In the genomic region with DNA sequence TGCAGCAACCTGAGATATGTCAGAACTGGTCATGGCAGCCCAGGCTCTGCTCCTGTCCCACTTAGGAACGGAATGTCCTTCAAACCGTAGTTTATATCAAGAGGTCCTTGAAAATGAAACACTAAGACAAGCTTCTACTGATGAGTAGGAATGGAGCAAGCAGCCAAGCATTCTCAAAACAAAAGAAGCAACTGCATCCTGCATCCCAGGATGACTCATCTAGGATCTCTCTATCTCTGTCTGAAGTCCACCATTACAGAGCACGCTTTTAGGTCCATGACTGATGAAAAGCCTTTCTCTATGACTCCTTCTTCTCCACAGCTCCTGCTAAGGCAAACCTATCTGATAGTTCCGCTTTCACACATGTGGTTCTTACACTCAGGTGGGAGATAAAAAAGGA, we compare ENCODE assay signal across 23 cellular contexts. TPM values are rescaled to one million over a fixed set of nuclear protein-coding genes. Genes with fewer than 3 reads are reported as not detected.
A peak's percentile ranks its signal among the peaks of the same experiment; 100 is the strongest.
DNase-seq lines count a peak whose midpoint lies in the region; ATAC-seq and TF ChIP-seq lines count a peak whose summit lies in the region.
"Had no signal": no experiment of that assay in that cellular context is flagged by ENCODE, and none has a peak within 500 bp of the region (broad histone marks: within the 10 kb centered on the region; RNA-seq: fewer than 3 reads in every experiment).

No MANE protein-coding gene starts in this region.

- H3K9ac ChIP-seq in BLaER1 (no peak overlapping the region; the same call in 1 of the 2 replicates), mesenchymal stem cell (ENCODE audit: low read length) (no peak overlapping the region)

- H3K36me3 ChIP-seq in BLaER1 = no peaks in the 10 kb centered on the region
- H3K36me3 ChIP-seq in GM23338 (ENCODE audit: insufficient read depth) = no peaks in the 10 kb centered on the region
- no peaks in the 10 kb centered on the region for H3K36me3 ChIP-seq in mesenchymal stem cell (ENCODE audit: control insufficient read depth in 1 of 2, insufficient read depth in 2 of 2, low read depth in 1 of 2, low read length in 2 of 2)
- H3K36me3 ChIP-seq: Peyer's patch, SJCRH30 had no signal

- no peak overlapping the region for H4K91ac ChIP-seq in mesenchymal stem cell (ENCODE audit: low read length)

- 81% methylated on average over 3 of the region's 4 CpGs for WGBS in mesenchymal stem cell

- peak overlapping the region; percentile 86 for H3K4me2 ChIP-seq in BLaER1
- no peak overlapping the region for H3K4me2 ChIP-seq in GM23338
- H3K4me2 ChIP-seq in mesenchymal stem cell (ENCODE audit: low read length, poor library complexity, severe bottlenecking) = no peak overlapping the region

- peaks cover 13% of the 10 kb centered on the region for H3K9me3 ChIP-seq in BLaER1
- H3K9me3 ChIP-seq in mesenchymal stem cell (ENCODE audit: control insufficient read depth, low read length) = no peaks in the 10 kb centered on the region
- H3K9me3 ChIP-seq: Peyer's patch, SJCRH30 had no signal

- H3K4me3 Mint-ChIP-seq in GM23338 = no peak overlapping the region
- H3K4me3 Mint-ChIP-seq: CD8-positive, alpha-beta T cell had no signal

- ATAC-seq in GM23338 (no peak), HG02938 (IDR thresholded peaks at IDR 0.05; ENCODE audit: unreplicated experiment) (no peak), GM19035 (IDR thresholded peaks at IDR 0.05; ENCODE audit: unreplicated experiment) (no peak)
- ATAC-seq: CD8-positive, alpha-beta T cell; HCT116 had no signal

- 0 out of 2 replicates have a peak, but pooled peaks cover 8% of the 10 kb centered on the region for H3K9me2 ChIP-seq in GM23338 (ENCODE audit: insufficient read depth)

- H2BK12ac ChIP-seq in mesenchymal stem cell (ENCODE audit: low read length in 2 of 2) = no peak overlapping the region

- no peaks in the 10 kb centered on the region for H3F3A ChIP-seq in GM23338 (replicated peaks; ENCODE audit: low read depth)

- H3K27me3 ChIP-seq in BLaER1 = no peaks in the 10 kb centered on the region
- no peaks in the 10 kb centered on the region for H3K27me3 ChIP-seq in GM23338 (ENCODE audit: insufficient read depth)
- H3K27me3 ChIP-seq in mesenchymal stem cell (ENCODE audit: control insufficient read depth in 1 of 2, insufficient read depth in 1 of 2, low read length in 2 of 2) = peaks cover 0 to 11% of the 10 kb centered on the region in 2 experiments
- H3K27me3 ChIP-seq: Peyer's patch, SJCRH30 had no signal

- no peaks in the 10 kb centered on the region for H3K79me1 ChIP-seq in mesenchymal stem cell (replicated peaks; ENCODE audit: low read length, poor library complexity, severe bottlenecking)

- H3K27ac ChIP-seq in BLaER1 (peak overlapping the region; percentile 69; the same call in 1 of the 2 replicates), GM23338 (ENCODE audit: low read depth) (no peak overlapping the region), mesenchymal stem cell (ENCODE audit: low read length, poor library complexity, severe bottlenecking) (no peak overlapping the region)
- H3K27ac ChIP-seq: Peyer's patch, SJCRH30 had no signal

- DNase-seq in GM23338 (ENCODE audit: low spot score) = no peak
- peak; percentile 83 for DNase-seq in amniotic epithelial cell (ENCODE audit: low read depth)
- DNase-seq in mesenchymal stem cell = peak; percentile 52
- no peak for DNase-seq in RKO (ENCODE audit: low spot score)
- DNase-seq: CD8-positive, alpha-beta T cell; GDM1; NCI-H1092; NCI-H1436; NCI-H187 treated with DMSO at 0.1 percent for 48 hours; NCI-H2107; NCI-H2227 treated with DMSO at 0.1 percent for 48 hours; NCI-H510A; Peyer's patch; SJCRH30 had no signal

- no peaks in the 10 kb centered on the region for H3K9me3 Mint-ChIP-seq in GM23338
- H3K9me3 Mint-ChIP-seq: CD8-positive, alpha-beta T cell had no signal

- H3K4ac ChIP-seq in mesenchymal stem cell (ENCODE audit: low read depth in 1 of 2, low read length in 2 of 2) = no peak overlapping the region

- no peak overlapping the region for H2BK5ac ChIP-seq in mesenchymal stem cell (ENCODE audit: low read depth, low read length, poor library complexity, severe bottlenecking)

- TF ChIP-seq CTCF in GM23338 (conservative IDR thresholded peaks at IDR 0.05; ENCODE audit: low read depth in 2 of 2) = no peak

- H3K4me3 ChIP-seq in BLaER1 (no peak overlapping the region), GM23338 (no peak overlapping the region), mesenchymal stem cell (ENCODE audit: insufficient read depth in 1 of 2, low read depth in 1 of 2, low read length in 2 of 2) (no peak overlapping the region)
- H3K4me3 ChIP-seq: Peyer's patch, SJCRH30 had no signal

- H3K14ac ChIP-seq in mesenchymal stem cell (ENCODE audit: low read length in 2 of 2) = no peak overlapping the region

- H4K20me1 ChIP-seq in BLaER1 (no peaks in the 10 kb centered on the region), GM23338 (replicated peaks; ENCODE audit: insufficient read depth) (no peaks in the 10 kb centered on the region)

- H3K4me1 ChIP-seq in BLaER1 (peaks cover 80% of the 10 kb centered on the region), GM23338 (ENCODE audit: insufficient read depth) (no peaks in the 10 kb centered on the region), mesenchymal stem cell (ENCODE audit: control insufficient read depth, insufficient read depth, low read depth, low read length) (no peaks in the 10 kb centered on the region)
- H3K4me1 ChIP-seq: Peyer's patch, SJCRH30 had no signal

- no peak overlapping the region for H2BK15ac ChIP-seq in mesenchymal stem cell (ENCODE audit: low read depth, poor library complexity, severe bottlenecking)

- peak overlapping the region; percentile 57; the same call in 1 of the 2 replicates for H2AFZ ChIP-seq in GM23338
- H2AFZ ChIP-seq in mesenchymal stem cell (ENCODE audit: low read depth, low read length) = no peak overlapping the region

- H3K79me2 ChIP-seq in GM23338 (replicated peaks; ENCODE audit: insufficient read depth) = no peaks in the 10 kb centered on the region

- H3K4me1 Mint-ChIP-seq in GM23338 = no peaks in the 10 kb centered on the region

- H3K36me3 Mint-ChIP-seq in GM23338 (ENCODE audit: low read depth) = no peaks in the 10 kb centered on the region
- H3K36me3 Mint-ChIP-seq: CD8-positive, alpha-beta T cell had no signal

- no peak overlapping the region for H3K27ac Mint-ChIP-seq in GM23338
- H3K27ac Mint-ChIP-seq: CD8-positive, alpha-beta T cell had no signal

- no peaks in the 10 kb centered on the region for H3K27me3 Mint-ChIP-seq in GM23338 (ENCODE audit: insufficient read depth, low read depth, poor library complexity)

- no peak overlapping the region for H3K18ac ChIP-seq in mesenchymal stem cell (ENCODE audit: low read depth in 1 of 2, low read length in 2 of 2)

- H3K23ac ChIP-seq in mesenchymal stem cell (ENCODE audit: low read length in 2 of 2) = no peak overlapping the region

- H4K8ac ChIP-seq in mesenchymal stem cell (ENCODE audit: low read length) = no peak overlapping the region

- H2AK5ac ChIP-seq in mesenchymal stem cell (ENCODE audit: low read length, severe bottlenecking) = no peak overlapping the region

- no peak overlapping the region for H2BK120ac ChIP-seq in mesenchymal stem cell (ENCODE audit: low read depth, low read length)

TF ChIP-seq in GM23338, 12 proteins besides CTCF, POLR2A, EP300 and RAD21 (continues in another document):
- TF ChIP-seq ZNF114 (CRISPR knock-in tag; IDR thresholded peaks at IDR 0.05) (no peak), STAT1 (IDR thresholded peaks at IDR 0.05; ENCODE audit: unreplicated experiment) (no peak)

RNA-seq across cellular contexts. Expression of gene MBL2, which starts 16.3 kb away (rescaled TPM):
- not detected in 2 replicates for total RNA-seq in GM23338 (2014; rRNA removed; shearing (Covaris generic))
- not detected in 2 replicates for polyA plus RNA-seq in GM23338 (2016; fragmentation: Nextera tagmentation; extraction: Ambion mirVana)
- not detected for polyA plus RNA-seq in mesenchymal stem cell (2013, experiment 1 of 2)
- not detected for polyA plus RNA-seq in mesenchymal stem cell (2013, experiment 2 of 2)
- total RNA-seq: A673; CD8-positive, alpha-beta T cell; H1; MCF 10A; OCI-LY7; Peyer's patch; SJCRH30 had no signal
- polyA plus RNA-seq: BJ, H1 had no signal

Comparison
In these comparisons a context has a peak if more than half of its experiments do, and no peak if none do; other contexts are left out.
1. DNase-seq: peak in amniotic epithelial cell (single experiment) and mesenchymal stem cell (single experiment); none in GM23338 (single experiment) and RKO (single experiment).